8 cellular contexts compared by ENCODE assay signal in genomic region chr9:9942764-9943424, GRCh38.
A peak's percentile ranks its signal among the peaks of the same experiment; 100 is the strongest.
DNase-seq lines count a peak whose midpoint lies in the region; ATAC-seq and TF ChIP-seq lines count a peak whose summit lies in the region.

No MANE protein-coding gene starts in this region.

- H2BK15ac ChIP-seq in neuronal stem cell (ENCODE audit: low read length): no peak overlapping the region

- peaks cover 2 to 4% of the 10 kb centered on the region in 2 donors for H3K4me1 ChIP-seq in neuronal stem cell (ENCODE audit: control insufficient read depth in 2 of 2, insufficient read depth in 1 of 2, low read depth in 1 of 2, low read length in 2 of 2)

- H3K18ac ChIP-seq in neuronal stem cell (ENCODE audit: low read length): no peak overlapping the region

- H3K9me3 ChIP-seq in neuronal stem cell (replicated peaks in 1 of 2; ENCODE audit: control insufficient read depth in 2 of 2, insufficient read depth in 1 of 2, low read depth in 1 of 2, low read length in 2 of 2): no peaks in the 10 kb centered on the region

- no peak overlapping the region for H3K14ac ChIP-seq in neuronal stem cell (ENCODE audit: low read length)

- no peaks in the 10 kb centered on the region for H3K79me1 ChIP-seq in neuronal stem cell (ENCODE audit: low read depth, low read length)

- no peaks in the 10 kb centered on the region for H3K9me3 Mint-ChIP-seq in Calu3 (ENCODE audit: low read depth, unreplicated experiment)
- H3K9me3 Mint-ChIP-seq in type B pancreatic cell: no peaks in the 10 kb centered on the region

- H4K8ac ChIP-seq in neuronal stem cell (ENCODE audit: low read depth, low read length): no peak overlapping the region

- no peak overlapping the region for H2BK120ac ChIP-seq in neuronal stem cell (ENCODE audit: low read depth, low read length)

- TF ChIP-seq CTCF in Calu3 (IDR thresholded peaks at IDR 0.05; ENCODE audit: unreplicated experiment) (peak; percentile 65), fibroblast of the aortic adventitia (IDR thresholded peaks at IDR 0.05; ENCODE audit: insufficient read depth, low read length) (peak; percentile 97), type B pancreatic cell (conservative IDR thresholded peaks at IDR 0.05) (peak; percentile 95)

- no peaks in the 10 kb centered on the region for H3K36me3 ChIP-seq in neuronal stem cell (replicated peaks in 1 of 2; ENCODE audit: control insufficient read depth in 2 of 2, insufficient read depth in 2 of 2, low read length in 2 of 2)

- H3K9ac ChIP-seq in neuronal stem cell (ENCODE audit: low read depth, low read length, poor library complexity): no peak overlapping the region

- H3K27ac ChIP-seq in neuronal stem cell (replicated peaks; ENCODE audit: low read length): no peak overlapping the region

- no CpG with 5 or more reads among the region's 5 CpGs for WGBS in neuronal stem cell (ENCODE audit: extremely low coverage in 2 of 2, insufficient read length in 2 of 2, insufficient replicate concordance in 1 of 2), 2 donors

- no peak overlapping the region for H3K4me2 ChIP-seq in neuronal stem cell (ENCODE audit: insufficient read depth, low read length, poor library complexity, severe bottlenecking)

- H2BK12ac ChIP-seq in neuronal stem cell (ENCODE audit: low read length): no peak overlapping the region

- no peak overlapping the region for H4K91ac ChIP-seq in neuronal stem cell (ENCODE audit: low read depth, low read length, poor library complexity)

- BruUV-seq in Calu3 (replicated peaks; lab: Mats Ljungman, UMichigan): no TSS peak

- H3K27me3 Mint-ChIP-seq in Calu3 (ENCODE audit: unreplicated experiment) (no peaks in the 10 kb centered on the region), type B pancreatic cell (no peaks in the 10 kb centered on the region)

- intact Hi-C loops in Calu3 (cut with micrococcal nuclease; ENCODE audit: unreplicated experiment): loop anchor here (2.0 to 5.0 kb wide), 2 partner anchors 151 to 336 kb away; no protein-coding TSS in a partner anchor

- H3K23ac ChIP-seq in neuronal stem cell (ENCODE audit: low read depth, low read length, poor library complexity): no peak overlapping the region

- no peak overlapping the region for H2BK5ac ChIP-seq in neuronal stem cell (ENCODE audit: low read length)

- H2AFZ ChIP-seq in neuronal stem cell (ENCODE audit: low read length): peak overlapping the region; percentile 85

- H3K27me3 ChIP-seq in neuronal stem cell (ENCODE audit: control insufficient read depth in 3 of 3, insufficient read depth in 3 of 3, low read depth in 1 of 3, low read length in 3 of 3): no peaks in the 10 kb centered on the region

- ATAC-seq in GM19438 (IDR thresholded peaks at IDR 0.05; ENCODE audit: low read depth, unreplicated experiment) (peak; percentile 90), HG03520 (IDR thresholded peaks at IDR 0.05; ENCODE audit: unreplicated experiment) (peak; percentile 83)

- H3K4me3 Mint-ChIP-seq in Calu3 (ENCODE audit: low read depth, unreplicated experiment) (no peak overlapping the region), type B pancreatic cell (no peak overlapping the region)

- H3K4me1 Mint-ChIP-seq in Calu3 (ENCODE audit: low read depth, unreplicated experiment) (no peaks in the 10 kb centered on the region), type B pancreatic cell (ENCODE audit: unreplicated experiment) (peaks cover 4% of the 10 kb centered on the region)

- H3K27ac Mint-ChIP-seq in Calu3 (ENCODE audit: unreplicated experiment) (no peak overlapping the region), type B pancreatic cell (no peak overlapping the region)

- no peak overlapping the region for H3K4ac ChIP-seq in neuronal stem cell (ENCODE audit: low read length)

- no peak overlapping the region for H3K4me3 ChIP-seq in fibroblast of the aortic adventitia (ENCODE audit: low read depth, low read length)
- no peak overlapping the region for H3K4me3 ChIP-seq in neuronal stem cell (ENCODE audit: low read length in 2 of 2)

- H3K36me3 Mint-ChIP-seq in Calu3 (ENCODE audit: insufficient read depth, unreplicated experiment) (no peaks in the 10 kb centered on the region), type B pancreatic cell (no peaks in the 10 kb centered on the region)

- no peak overlapping the region for H2AK5ac ChIP-seq in neuronal stem cell (ENCODE audit: low read depth, low read length)

- CTCF ChIA-PET in Calu3 (lab: Charles Lee): interaction anchor here (0.5 to 1.3 kb wide), 24 partner anchors 14 to 1753 kb away, joined by 3 to 14 read pairs (median 4); no protein-coding TSS in a partner anchor

- DNase-seq in Calu3: peak; percentile 68
- DNase-seq in NCI-H82 treated with DMSO at 0.1 percent for 48 hours (lab: John Stamatoyannopoulos, UW; ENCODE audit: unreplicated experiment): peak; percentile 11
- peak; percentile 35 for DNase-seq in activated T-cell treated with anti-CD3 and anti-CD28 coated beads for 48 hours (ENCODE audit: low read depth)
- peak; percentile 69 for DNase-seq in fibroblast of the aortic adventitia (ENCODE audit: low read depth)
- peak; percentile 73 for DNase-seq in neuronal stem cell (ENCODE audit: low spot score)
- DNase-seq in type B pancreatic cell (ENCODE audit: extremely low spot score, unreplicated experiment): peak; percentile 84

Comparison
In these comparisons a context has a peak if more than half of its experiments do, and no peak if none do; other contexts are left out.
1. DNase-seq: peak in every context shown above with its lines; median percentile 84 in type B pancreatic cell; 73 in neuronal stem cell; 69 in fibroblast of the aortic adventitia; 68 in Calu3; 35 in activated T-cell treated with anti-CD3 and anti-CD28 coated beads for 48 hours; 11 in NCI-H82 treated with DMSO at 0.1 percent for 48 hours.